In genomic region chr14:101948666-101949205, GRCh38 we compare ENCODE assay signal across 8 cellular contexts. TPM values are rescaled to one million over a fixed set of nuclear protein-coding genes. Genes with fewer than 3 reads are reported as not detected.
DNase-seq lines count a peak whose midpoint lies in the region; ATAC-seq and TF ChIP-seq lines count a peak whose summit lies in the region.

No MANE protein-coding gene starts in this region.

- intact Hi-C loops in Right ventricle myocardium superior (cut with DNase I) (no loop called here), left ventricle myocardium superior (cut with micrococcal nuclease) (loop anchor here (10.0 kb wide), 1 partner anchor 174 kb away; no protein-coding TSS in a partner anchor)

- H3K27me3 ChIP-seq in layer of hippocampus (ENCODE audit: control insufficient read depth, insufficient read depth, low read length) (no peaks in the 10 kb centered on the region), thoracic aorta (replicated peaks; ENCODE audit: insufficient read depth) (no peaks in the 10 kb centered on the region)

- H3K4me1 ChIP-seq in thoracic aorta (ENCODE audit: control insufficient read depth in 1 of 2, low read depth in 2 of 2): peaks cover 10 to 11% of the 10 kb centered on the region in 2 donors

- WGBS in adipose tissue, 3 donors: 4 to 8% (median 4%) methylated on average over 29 of the region's 29 CpGs

- ATAC-seq in Right ventricle myocardium superior (ENCODE audit: poor library complexity) (peak; percentile 14), left ventricle myocardium superior (no peak), thoracic aorta (ENCODE audit: insufficient number of reproducible peaks, low FRiP score, low read depth) (no peak)

- no peaks in the 10 kb centered on the region for H3K36me3 ChIP-seq in thoracic aorta

- TF ChIP-seq CTCF in thoracic aorta (IDR thresholded peaks at IDR 0.05): no peak

- H3K4me3 ChIP-seq in thoracic aorta: peak overlapping the region; percentile 83

- DNase-seq in Right ventricle myocardium superior (peak; percentile 51), left ventricle myocardium superior (no peak), thoracic aorta (ENCODE audit: low spot score) (no peak), cerebellar cortex (ENCODE audit: low spot score) (no peak), T-helper 9 cell (no peak), T1000 (lab: John Stamatoyannopoulos, UW) (no peak)

- peak overlapping the region; percentile 46 for H3K27ac ChIP-seq in adipose tissue (ENCODE audit: low read depth, low read length)
- H3K27ac ChIP-seq in layer of hippocampus (ENCODE audit: low read depth, low read length): peak overlapping the region; percentile 99
- peak overlapping the region; percentile 90 to 92 for H3K27ac ChIP-seq in thoracic aorta

- H3K9me3 ChIP-seq in thoracic aorta: no peaks in the 10 kb centered on the region

RNA-seq across cellular contexts. Expression of gene DYNC1H1, which starts 15.6 kb away (rescaled TPM):
- total RNA-seq in Right ventricle myocardium superior (384 TPM), left ventricle myocardium superior (387 TPM), thoracic aorta (100 to 1,000 TPM; 517 to 555 TPM)
- 100 to 1,000 TPM in 1 of 3 donors, 10 to 100 TPM in 2; 62.7 to 161 (median 92.1) TPM for polyA plus RNA-seq in adipose tissue

Comparison
In these comparisons a context has a peak if more than half of its experiments do, and no peak if none do; other contexts are left out.
1. H3K27ac ChIP-seq: peak in every context shown above with its lines; median percentile 99 in layer of hippocampus; 91 in thoracic aorta; 46 in adipose tissue.